ENCODE assay signal across 35 cellular contexts in genomic region chr6:22184371-22184770, GRCh38.
"Had no signal": no experiment of that assay in that cellular context is flagged by ENCODE, and none has a peak within 500 bp of the region (broad histone marks: within the 10 kb centered on the region; RNA-seq: fewer than 3 reads in every experiment).

No MANE protein-coding gene starts in this region.

- H3K4me3 ChIP-seq: MG63 had no signal

- H3K27me3 ChIP-seq: MG63 had no signal

- H3K36me3 ChIP-seq: MG63 had no signal

- DNase-seq: Karpas-422, Kasumi-1, MG63, MM.1S, MV-4-11, NCI-H1048, NCI-H1092, NCI-H1092 treated with DMSO at 0.1 percent for 48 hours, NCI-H1105, NCI-H1105 treated with DMSO at 0.1 percent for 48 hours, NCI-H1417, NCI-H1417 treated with DMSO at 0.1 percent for 48 hours, NCI-H1436, NCI-H1436 treated with DMSO at 0.1 percent for 48 hours, NCI-H146, NCI-H1694, NCI-H1694 treated with DMSO at 0.1 percent for 48 hours, NCI-H187, NCI-H187 treated with DMSO at 0.1 percent for 48 hours, NCI-H1930, NCI-H2029, NCI-H2029 treated with DMSO at 0.1 percent for 48 hours, NCI-H2081, NCI-H2081 treated with DMSO at 0.1 percent for 48 hours, NCI-H2107, NCI-H2171, NCI-H2171 treated with DMSO at 0.1 percent for 48 hours, NCI-H2227 treated with DMSO at 0.1 percent for 48 hours, NCI-H226, NCI-H345, NCI-H446, NCI-H446 treated with DMSO at 0.1 percent for 48 hours, NCI-H510A, NCI-H510A treated with DMSO at 0.1 percent for 48 hours, NCI-H524 had no signal

- H3K9me3 ChIP-seq: MG63 had no signal
